ENCODE assay signal across 22 cellular contexts in the genomic region with DNA sequence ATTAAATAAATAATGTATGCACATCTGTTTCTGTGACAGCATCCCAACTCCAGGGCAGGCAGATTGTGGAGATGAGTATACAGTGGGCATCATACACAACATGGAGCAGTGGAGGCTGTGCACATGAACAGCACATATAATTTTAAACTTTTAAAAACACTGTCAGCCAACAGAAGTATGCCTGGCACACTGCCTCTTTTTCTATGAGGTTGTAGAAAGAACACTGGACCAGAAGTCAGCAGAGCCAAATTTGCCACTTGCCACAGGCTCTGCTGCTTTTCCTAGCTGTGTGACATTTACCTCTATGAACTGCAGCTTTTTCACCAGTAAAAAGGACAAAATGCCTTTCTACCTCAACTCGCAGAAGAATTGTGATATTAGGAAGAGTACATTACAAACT.
A peak's percentile ranks its signal among the peaks of the same experiment; 100 is the strongest.
DNase-seq lines count a peak whose midpoint lies in the region; ATAC-seq and TF ChIP-seq lines count a peak whose summit lies in the region.
"Had no signal": no experiment of that assay in that cellular context is flagged by ENCODE, and none has a peak within 500 bp of the region (broad histone marks: within the 10 kb centered on the region; RNA-seq: fewer than 3 reads in every experiment).

No MANE protein-coding gene starts in this region.

- H3K27me3 ChIP-seq in gastrocnemius medialis = no peaks in the 10 kb centered on the region
- H3K27me3 ChIP-seq: BE2C had no signal

- H3K36me3 ChIP-seq in gastrocnemius medialis = peaks cover 0 to 20% of the 10 kb centered on the region in 2 donors
- H3K36me3 ChIP-seq: HAP-1 had no signal

- H3K4me3 ChIP-seq in coronary artery (no peak overlapping the region), gastrocnemius medialis (no peak overlapping the region)
- H3K4me3 ChIP-seq: HAP-1 had no signal

- no peak for TF ChIP-seq POLR2A in gastrocnemius medialis (IDR thresholded peaks at IDR 0.05)

- ATAC-seq in left ventricle myocardium superior (peak; percentile 82), gastrocnemius medialis (no peak)
- ATAC-seq: natural killer cell treated with Interleukin-12 subunit alpha and Interleukin-12 subunit beta and Interleukin-15 and Interleukin-18, amount 100 ng/mL, for 72 hours; stimulated activated memory B cell treated with anti-CD40 and anti-IgM and Interleukin-4, amounts not matched to agents 10 μg/mL and 1 μg/mL and 100 μg/mL, for 72 hours had no signal

- in situ Hi-C loops in gastrocnemius medialis (cut with MboI; ENCODE audit: low sequenced_read_pairs in 4 of 4) = no loop called here

- DNase-seq in coronary artery (ENCODE audit: low spot score) (no peak), left ventricle myocardium superior (no peak), gastrocnemius medialis (no peak), cerebellar cortex (ENCODE audit: low spot score) (no peak), NCI-H2171 treated with DMSO at 0.1 percent for 48 hours (lab: John Stamatoyannopoulos, UW) (no peak), SHP77 treated with DMSO at 0.1 percent for 48 hours (lab: John Stamatoyannopoulos, UW) (no peak), dedifferentiated amniotic fluid mesenchymal stem cell (ENCODE audit: extremely low spot score) (no peak)
- DNase-seq: activated CD4-positive, alpha-beta T cell treated with anti-CD3 and anti-CD28 coated beads, Interleukin-2, amount 50 U/mL, for 4 hours; activated naive CD4-positive, alpha-beta T cell treated with anti-CD3 and anti-CD28 coated beads for 36 hours; activated T-cell treated with anti-CD3 and anti-CD28 coated beads, Interleukin-2, amount 50 U/mL, for 1 hour; BE2C; Calu3; dermis blood vessel endothelial cell; glutamatergic neuron; mammary epithelial cell; NCI-H1694 treated with DMSO at 0.1 percent for 48 hours; NCI-H345; stimulated activated CD4-positive, alpha-beta T cell treated with anti-CD3 and anti-CD28 coated beads, Interleukin-15, amount 100 ng/mL, for 24 hours had no signal

- intact Hi-C loops in left ventricle myocardium superior (cut with micrococcal nuclease) = no loop called here
- intact Hi-C loops in gastrocnemius medialis (cut with DNase I; ENCODE audit: low total_unique reads) = no loop called here

- H3K9me3 ChIP-seq in gastrocnemius medialis = no peaks in the 10 kb centered on the region
- H3K9me3 ChIP-seq: BE2C, HAP-1 had no signal

- no peaks in the 10 kb centered on the region for H3K4me1 ChIP-seq in gastrocnemius medialis

- TF ChIP-seq CTCF in coronary artery (IDR thresholded peaks at IDR 0.05) (no peak), gastrocnemius medialis (IDR thresholded peaks at IDR 0.05 in 4 of 5, conservative IDR thresholded peaks at IDR 0.05 in 1 of 5) (no peak)

- H3K27ac ChIP-seq in coronary artery (peak overlapping the region; percentile 80 to 89), gastrocnemius medialis (peak overlapping the region; percentile 25 to 53 (median 36))
- H3K27ac ChIP-seq: RWPE1 had no signal
